1 cellular context compared by ENCODE assay signal in the genomic region with DNA sequence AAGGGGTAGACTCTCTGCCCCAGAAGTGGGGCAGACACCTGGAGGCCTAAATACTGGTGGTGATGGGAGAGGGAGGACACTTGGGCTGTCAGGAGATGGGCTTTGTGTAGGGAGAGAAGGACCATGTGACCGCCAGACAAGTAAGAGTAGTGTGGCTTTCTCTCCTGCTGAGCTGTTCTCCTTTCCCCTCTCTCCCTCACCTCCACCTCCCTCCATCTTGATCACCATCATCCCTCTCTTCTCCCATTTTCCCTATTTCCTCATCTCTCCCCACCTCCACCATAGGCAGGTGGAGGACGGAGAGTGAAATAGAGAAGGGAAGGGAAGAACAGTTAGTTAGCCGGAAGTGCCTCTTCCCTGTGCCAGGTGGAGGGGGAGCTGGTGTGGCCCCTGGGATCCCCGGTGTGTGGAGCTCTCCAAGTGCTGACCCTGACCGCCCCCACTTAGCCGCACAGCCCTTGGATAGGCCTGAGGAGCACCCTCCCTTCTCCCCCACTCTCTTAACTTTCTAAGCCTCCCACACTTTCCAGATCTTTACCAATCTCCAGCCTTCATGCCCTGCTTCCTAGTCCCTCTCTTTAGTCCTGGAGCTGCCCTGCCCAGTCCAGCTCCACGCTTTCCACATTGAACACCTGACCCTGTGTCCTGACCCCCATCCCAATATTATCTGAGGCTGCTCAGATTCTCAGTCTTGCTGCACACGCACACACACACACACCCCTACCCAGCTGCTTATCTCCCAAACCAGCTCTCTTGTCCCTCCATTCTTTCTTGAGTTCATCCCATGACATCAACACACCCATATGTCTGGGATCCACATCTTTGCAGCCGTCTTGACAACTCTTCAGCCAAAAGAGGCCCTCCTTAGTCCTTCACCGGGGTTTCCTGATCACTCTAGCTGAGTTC.
TF ChIP-seq lines count a peak whose summit lies in the region.

No MANE protein-coding gene starts in this region.

TF ChIP-seq in K562, 482 proteins besides CTCF, POLR2A, EP300 and RAD21 (continued from another document):
- TF ChIP-seq, protein P1, sequence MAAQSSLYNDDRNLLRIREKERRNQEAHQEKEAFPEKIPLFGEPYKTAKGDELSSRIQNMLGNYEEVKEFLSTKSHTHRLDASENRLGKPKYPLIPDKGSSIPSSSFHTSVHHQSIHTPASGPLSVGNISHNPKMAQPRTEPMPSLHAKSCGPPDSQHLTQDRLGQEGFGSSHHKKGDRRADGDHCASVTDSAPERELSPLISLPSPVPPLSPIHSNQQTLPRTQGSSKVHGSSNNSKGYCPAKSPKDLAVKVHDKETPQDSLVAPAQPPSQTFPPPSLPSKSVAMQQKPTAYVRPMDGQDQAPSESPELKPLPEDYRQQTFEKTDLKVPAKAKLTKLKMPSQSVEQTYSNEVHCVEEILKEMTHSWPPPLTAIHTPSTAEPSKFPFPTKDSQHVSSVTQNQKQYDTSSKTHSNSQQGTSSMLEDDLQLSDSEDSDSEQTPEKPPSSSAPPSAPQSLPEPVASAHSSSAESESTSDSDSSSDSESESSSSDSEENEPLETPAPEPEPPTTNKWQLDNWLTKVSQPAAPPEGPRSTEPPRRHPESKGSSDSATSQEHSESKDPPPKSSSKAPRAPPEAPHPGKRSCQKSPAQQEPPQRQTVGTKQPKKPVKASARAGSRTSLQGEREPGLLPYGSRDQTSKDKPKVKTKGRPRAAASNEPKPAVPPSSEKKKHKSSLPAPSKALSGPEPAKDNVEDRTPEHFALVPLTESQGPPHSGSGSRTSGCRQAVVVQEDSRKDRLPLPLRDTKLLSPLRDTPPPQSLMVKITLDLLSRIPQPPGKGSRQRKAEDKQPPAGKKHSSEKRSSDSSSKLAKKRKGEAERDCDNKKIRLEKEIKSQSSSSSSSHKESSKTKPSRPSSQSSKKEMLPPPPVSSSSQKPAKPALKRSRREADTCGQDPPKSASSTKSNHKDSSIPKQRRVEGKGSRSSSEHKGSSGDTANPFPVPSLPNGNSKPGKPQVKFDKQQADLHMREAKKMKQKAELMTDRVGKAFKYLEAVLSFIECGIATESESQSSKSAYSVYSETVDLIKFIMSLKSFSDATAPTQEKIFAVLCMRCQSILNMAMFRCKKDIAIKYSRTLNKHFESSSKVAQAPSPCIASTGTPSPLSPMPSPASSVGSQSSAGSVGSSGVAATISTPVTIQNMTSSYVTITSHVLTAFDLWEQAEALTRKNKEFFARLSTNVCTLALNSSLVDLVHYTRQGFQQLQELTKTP (IDR thresholded peaks at IDR 0.05; ENCODE audit: low read depth in 1 of 2, partially characterized antibody in 2 of 2): peak in 1 of 2 experiments; percentile 59
- TF ChIP-seq ZNF197 (CRISPR knock-in tag; IDR thresholded peaks at IDR 0.05; ENCODE audit: low read depth) (0 out of 2 replicates have a peak, but pooled peaks have one; percentile 58), BCOR (IDR thresholded peaks at IDR 0.05) (peak; percentile 80), SREBF2 (CRISPR knock-in tag; IDR thresholded peaks at IDR 0.05) (no peak)
- TF ChIP-seq, protein P2, sequence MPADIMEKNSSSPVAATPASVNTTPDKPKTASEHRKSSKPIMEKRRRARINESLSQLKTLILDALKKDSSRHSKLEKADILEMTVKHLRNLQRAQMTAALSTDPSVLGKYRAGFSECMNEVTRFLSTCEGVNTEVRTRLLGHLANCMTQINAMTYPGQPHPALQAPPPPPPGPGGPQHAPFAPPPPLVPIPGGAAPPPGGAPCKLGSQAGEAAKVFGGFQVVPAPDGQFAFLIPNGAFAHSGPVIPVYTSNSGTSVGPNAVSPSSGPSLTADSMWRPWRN (IDR thresholded peaks at IDR 0.05; ENCODE audit: low read depth): peak; percentile 32; the same call in 1 of the 2 replicates
- TF ChIP-seq, protein P3, sequence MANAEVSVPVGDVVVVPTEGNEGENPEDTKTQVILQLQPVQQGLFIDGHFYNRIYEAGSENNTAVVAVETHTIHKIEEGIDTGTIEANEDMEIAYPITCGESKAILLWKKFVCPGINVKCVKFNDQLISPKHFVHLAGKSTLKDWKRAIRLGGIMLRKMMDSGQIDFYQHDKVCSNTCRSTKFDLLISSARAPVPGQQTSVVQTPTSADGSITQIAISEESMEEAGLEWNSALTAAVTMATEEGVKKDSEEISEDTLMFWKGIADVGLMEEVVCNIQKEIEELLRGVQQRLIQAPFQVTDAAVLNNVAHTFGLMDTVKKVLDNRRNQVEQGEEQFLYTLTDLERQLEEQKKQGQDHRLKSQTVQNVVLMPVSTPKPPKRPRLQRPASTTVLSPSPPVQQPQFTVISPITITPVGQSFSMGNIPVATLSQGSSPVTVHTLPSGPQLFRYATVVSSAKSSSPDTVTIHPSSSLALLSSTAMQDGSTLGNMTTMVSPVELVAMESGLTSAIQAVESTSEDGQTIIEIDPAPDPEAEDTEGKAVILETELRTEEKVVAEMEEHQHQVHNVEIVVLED (CRISPR knock-in tag; IDR thresholded peaks at IDR 0.05): no peak
- TF ChIP-seq, protein P4, sequence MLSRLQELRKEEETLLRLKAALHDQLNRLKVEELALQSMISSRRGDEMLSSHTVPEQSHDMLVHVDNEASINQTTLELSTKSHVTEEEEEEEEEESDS (CRISPR knock-in tag; IDR thresholded peaks at IDR 0.05): no peak
- TF ChIP-seq, protein P5, sequence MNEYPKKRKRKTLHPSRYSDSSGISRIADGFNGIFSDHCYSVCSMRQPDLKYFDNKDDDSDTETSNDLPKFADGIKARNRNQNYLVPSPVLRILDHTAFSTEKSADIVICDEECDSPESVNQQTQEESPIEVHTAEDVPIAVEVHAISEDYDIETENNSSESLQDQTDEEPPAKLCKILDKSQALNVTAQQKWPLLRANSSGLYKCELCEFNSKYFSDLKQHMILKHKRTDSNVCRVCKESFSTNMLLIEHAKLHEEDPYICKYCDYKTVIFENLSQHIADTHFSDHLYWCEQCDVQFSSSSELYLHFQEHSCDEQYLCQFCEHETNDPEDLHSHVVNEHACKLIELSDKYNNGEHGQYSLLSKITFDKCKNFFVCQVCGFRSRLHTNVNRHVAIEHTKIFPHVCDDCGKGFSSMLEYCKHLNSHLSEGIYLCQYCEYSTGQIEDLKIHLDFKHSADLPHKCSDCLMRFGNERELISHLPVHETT (CRISPR knock-in tag; conservative IDR thresholded peaks at IDR 0.05 in 1 of 2, IDR thresholded peaks at IDR 0.05 in 1 of 2): peak in 1 of 2 experiments; percentile 35; a peak in 1 of 4 replicates
- TF ChIP-seq, protein P6, sequence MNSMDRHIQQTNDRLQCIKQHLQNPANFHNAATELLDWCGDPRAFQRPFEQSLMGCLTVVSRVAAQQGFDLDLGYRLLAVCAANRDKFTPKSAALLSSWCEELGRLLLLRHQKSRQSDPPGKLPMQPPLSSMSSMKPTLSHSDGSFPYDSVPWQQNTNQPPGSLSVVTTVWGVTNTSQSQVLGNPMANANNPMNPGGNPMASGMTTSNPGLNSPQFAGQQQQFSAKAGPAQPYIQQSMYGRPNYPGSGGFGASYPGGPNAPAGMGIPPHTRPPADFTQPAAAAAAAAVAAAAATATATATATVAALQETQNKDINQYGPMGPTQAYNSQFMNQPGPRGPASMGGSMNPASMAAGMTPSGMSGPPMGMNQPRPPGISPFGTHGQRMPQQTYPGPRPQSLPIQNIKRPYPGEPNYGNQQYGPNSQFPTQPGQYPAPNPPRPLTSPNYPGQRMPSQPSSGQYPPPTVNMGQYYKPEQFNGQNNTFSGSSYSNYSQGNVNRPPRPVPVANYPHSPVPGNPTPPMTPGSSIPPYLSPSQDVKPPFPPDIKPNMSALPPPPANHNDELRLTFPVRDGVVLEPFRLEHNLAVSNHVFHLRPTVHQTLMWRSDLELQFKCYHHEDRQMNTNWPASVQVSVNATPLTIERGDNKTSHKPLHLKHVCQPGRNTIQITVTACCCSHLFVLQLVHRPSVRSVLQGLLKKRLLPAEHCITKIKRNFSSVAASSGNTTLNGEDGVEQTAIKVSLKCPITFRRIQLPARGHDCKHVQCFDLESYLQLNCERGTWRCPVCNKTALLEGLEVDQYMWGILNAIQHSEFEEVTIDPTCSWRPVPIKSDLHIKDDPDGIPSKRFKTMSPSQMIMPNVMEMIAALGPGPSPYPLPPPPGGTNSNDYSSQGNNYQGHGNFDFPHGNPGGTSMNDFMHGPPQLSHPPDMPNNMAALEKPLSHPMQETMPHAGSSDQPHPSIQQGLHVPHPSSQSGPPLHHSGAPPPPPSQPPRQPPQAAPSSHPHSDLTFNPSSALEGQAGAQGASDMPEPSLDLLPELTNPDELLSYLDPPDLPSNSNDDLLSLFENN (IDR thresholded peaks at IDR 0.05; ENCODE audit: low read depth in 2 of 2, low read length in 2 of 2): peak in 1 of 2 experiments; percentile 65; a peak in 1 of 4 replicates
